Comparison of ENCODE assay signal across 24 cellular contexts in genomic region chr5:147989239-147989638, GRCh38.
"Had no signal": no experiment of that assay in that cellular context is flagged by ENCODE, and none has a peak within 500 bp of the region (broad histone marks: within the 10 kb centered on the region; RNA-seq: fewer than 3 reads in every experiment).

No MANE protein-coding gene starts in this region.

- H3K4me1 ChIP-seq: Peyer's patch had no signal

- H3K27me3 Mint-ChIP-seq: activated CD4-positive, alpha-beta memory T cell treated with anti-CD3 and anti-CD28 coated beads, Interleukin-2, amount 10 ng/mL, durations not matched to agents 7 days and 5 days; activated naive CD4-positive, alpha-beta T cell treated with anti-CD3 and anti-CD28 coated beads, Interleukin-2, amount 50 U/mL, for 24 hours had no signal

- H3K9me3 Mint-ChIP-seq: activated B cell treated with CpG ODN at 0.5 μM for 24 hours; activated CD4-positive, alpha-beta memory T cell treated with anti-CD3 and anti-CD28 coated beads, Interleukin-2, amount 10 ng/mL, durations not matched to agents 7 days and 5 days; T-helper 1 cell treated with Interleukin-12 subunit alpha and Interleukin-12 subunit beta and Interleukin-4 antibody, amounts not matched to agents 30 μg/mL and 1 μg/mL, for 36 hours had no signal

- H3K4me2 ChIP-seq: KMS-11 had no signal

- H3K27ac ChIP-seq: KMS-11, Peyer's patch had no signal

- FAIRE-seq: TTC549 had no signal

- H3K4me3 Mint-ChIP-seq: activated B cell treated with CpG ODN at 0.5 μM for 24 hours; activated CD4-positive, alpha-beta memory T cell treated with anti-CD3 and anti-CD28 coated beads, Interleukin-2, amount 10 ng/mL, durations not matched to agents 7 days and 5 days; activated naive CD4-positive, alpha-beta T cell treated with anti-CD3 and anti-CD28 coated beads, Interleukin-2, amount 50 U/mL, for 24 hours; T-helper 1 cell treated with Interleukin-12 subunit alpha and Interleukin-12 subunit beta and Interleukin-4 antibody, amounts not matched to agents 30 μg/mL and 1 μg/mL, for 36 hours had no signal

- DNase-seq: activated B cell treated with CpG ODN at 0.5 μM for 24 hours; activated CD4-positive, alpha-beta memory T cell treated with anti-CD3 and anti-CD28 coated beads, Interleukin-2, amount 10 ng/mL, durations not matched to agents 7 days and 5 days; activated CD4-positive, alpha-beta T cell treated with anti-CD3 and anti-CD28 coated beads, Interleukin-2, amount 50 U/mL, for 1 hour; activated T-cell treated with anti-CD3 and anti-CD28 coated beads for 4 hours; aorta; MG63; NCI-H1092 treated with DMSO at 0.1 percent for 48 hours; NCI-H1417 treated with DMSO at 0.1 percent for 48 hours; NCI-H1694; NCI-H2029; NCI-H2107; NCI-H2171 treated with DMSO at 0.1 percent for 48 hours; NCI-H345; NCI-H510A; NCI-H526 treated with DMSO at 0.1 percent for 48 hours; NCI-H82; OCI-M1; Peyer's patch; SHP77 treated with DMSO at 0.1 percent for 48 hours; T1000 had no signal

- H3K36me3 ChIP-seq: MG63, Peyer's patch had no signal

- H3K27ac Mint-ChIP-seq: activated B cell treated with CpG ODN at 0.5 μM for 24 hours; activated CD4-positive, alpha-beta memory T cell treated with anti-CD3 and anti-CD28 coated beads, Interleukin-2, amount 10 ng/mL, durations not matched to agents 7 days and 5 days; activated naive CD4-positive, alpha-beta T cell treated with anti-CD3 and anti-CD28 coated beads, Interleukin-2, amount 50 U/mL, for 24 hours; T-helper 1 cell treated with Interleukin-12 subunit alpha and Interleukin-12 subunit beta and Interleukin-4 antibody, amounts not matched to agents 30 μg/mL and 1 μg/mL, for 36 hours had no signal

- H3K27me3 ChIP-seq: Peyer's patch had no signal

- H3K4me1 Mint-ChIP-seq: activated B cell treated with CpG ODN at 0.5 μM for 24 hours; activated CD4-positive, alpha-beta memory T cell treated with anti-CD3 and anti-CD28 coated beads, Interleukin-2, amount 10 ng/mL, durations not matched to agents 7 days and 5 days; activated naive CD4-positive, alpha-beta T cell treated with anti-CD3 and anti-CD28 coated beads, Interleukin-2, amount 50 U/mL, for 24 hours had no signal

- H3K4me3 ChIP-seq: MG63, Peyer's patch had no signal

- H3K36me3 Mint-ChIP-seq: activated naive CD4-positive, alpha-beta T cell treated with anti-CD3 and anti-CD28 coated beads, Interleukin-2, amount 50 U/mL, for 24 hours had no signal

- H3K9me3 ChIP-seq: MG63, Peyer's patch had no signal

- H3K9ac ChIP-seq: KMS-11 had no signal
